8 cellular contexts compared by ENCODE assay signal in the genomic region with DNA sequence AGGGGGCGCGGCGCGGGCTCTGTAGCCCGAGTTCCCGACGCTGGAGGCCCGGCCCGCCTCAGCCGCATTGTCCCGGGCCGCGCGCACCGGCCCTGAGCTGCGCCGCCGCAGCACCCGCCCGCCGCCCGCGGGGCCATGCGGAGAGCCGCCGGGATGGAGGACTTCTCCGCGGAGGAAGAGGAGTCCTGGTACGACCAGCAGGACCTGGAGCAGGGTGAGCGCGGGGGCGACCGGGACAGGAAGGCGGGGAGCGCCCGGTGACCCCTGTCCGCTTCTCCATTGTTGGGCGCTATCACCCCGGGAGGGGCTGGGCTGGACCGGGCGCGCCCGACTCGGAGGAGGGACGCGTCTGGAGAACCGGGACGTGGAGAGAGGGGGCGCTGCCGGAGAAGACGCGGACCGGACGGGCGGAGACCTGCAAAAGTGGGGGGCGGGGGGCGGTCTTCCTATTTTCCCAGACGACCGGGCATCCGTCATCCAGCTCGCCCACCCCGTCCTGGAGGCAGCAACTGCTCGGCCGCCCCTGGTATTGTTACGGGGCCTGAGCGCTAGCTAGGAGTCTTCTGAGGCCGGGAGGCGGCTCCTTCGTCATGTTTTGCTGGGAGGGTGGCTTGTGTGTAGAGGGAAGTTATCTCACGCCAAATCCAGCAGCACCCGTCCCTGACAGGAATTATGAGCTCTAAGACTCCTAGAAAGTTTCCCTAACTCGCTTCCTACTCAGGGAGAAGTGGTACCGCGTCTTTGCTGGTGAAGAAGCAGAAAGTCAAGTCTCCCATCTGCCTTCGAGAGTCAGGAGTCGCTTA. TPM values are rescaled to one million over a fixed set of nuclear protein-coding genes. Genes with fewer than 3 reads are reported as not detected.
DNase-seq lines count a peak whose midpoint lies in the region; ATAC-seq, FAIRE-seq and TF ChIP-seq lines count a peak whose summit lies in the region.

No MANE protein-coding gene starts in this region.

- no peaks in the 10 kb centered on the region for H3K36me3 ChIP-seq in ACC112 (ENCODE audit: insufficient read depth, low read length)
- H3K36me3 ChIP-seq in breast epithelium = no peaks in the 10 kb centered on the region
- 0 out of 2 replicates have a peak, but pooled peaks cover under 1% of the 10 kb centered on the region for H3K36me3 ChIP-seq in iPS-20b (ENCODE audit: insufficient read depth, low read depth, low read length)

- H3K27me3 ChIP-seq in ACC112 (ENCODE audit: insufficient read depth, low read length) (no peaks in the 10 kb centered on the region), breast epithelium (no peaks in the 10 kb centered on the region), iPS-20b (ENCODE audit: insufficient read depth, low read length) (no peaks in the 10 kb centered on the region)

- DNase-seq in RCC 7860 (ENCODE audit: low spot score) (peak; percentile 44), breast epithelium (ENCODE audit: low spot score in 2 of 2) (peak; percentile 79 to 80), retina (peak; percentile 88), GM10266 (ENCODE audit: extremely low spot score) (no peak)

- intact Hi-C loops in breast epithelium (cut with DNase I; ENCODE audit: low total_unique reads) = loop anchor here (10.0 kb wide), 1 partner anchor 47 kb away; no protein-coding TSS in a partner anchor

- no peak for FAIRE-seq in RCC 7860 (lab: Jason Lieb, UNC)

- H3K9me3 ChIP-seq in breast epithelium (no peaks in the 10 kb centered on the region), iPS-20b (ENCODE audit: insufficient read depth, low read depth, low read length) (no peaks in the 10 kb centered on the region)

- H3K79me2 ChIP-seq in ACC112 (ENCODE audit: control insufficient read depth, insufficient read depth, low read length, unreplicated experiment) = peaks cover 28% of the 10 kb centered on the region

- peak overlapping the region; percentile 76; the same call in 1 of the 2 replicates for H3K9ac ChIP-seq in iPS-20b (ENCODE audit: low read depth, low read length)

- peak overlapping the region; percentile 80 for H3K4me3 ChIP-seq in ACC112 (ENCODE audit: low read depth, low read length)
- H3K4me3 ChIP-seq in GM12875 (ENCODE audit: low read depth, low read length) = peak overlapping the region; percentile 33
- H3K4me3 ChIP-seq in breast epithelium = peak overlapping the region; percentile 56 to 91 (median 77)
- peak overlapping the region; percentile 82 for H3K4me3 ChIP-seq in iPS-20b (ENCODE audit: low read length)

- H2AFZ ChIP-seq in ACC112 (ENCODE audit: low read length, unreplicated experiment) = peak overlapping the region; percentile 88

- peak; percentile 61 for TF ChIP-seq POLR2A in breast epithelium (IDR thresholded peaks at IDR 0.05)

- ATAC-seq in HG03066 (IDR thresholded peaks at IDR 0.05; ENCODE audit: low read depth, unreplicated experiment) = peak; percentile 27

- no peak for TF ChIP-seq CTCF in GM12875 (IDR thresholded peaks at IDR 0.05; ENCODE audit: borderline replicate concordance, insufficient read depth, low read depth, low read length)
- peak in 1 of 3 donors; percentile 26 for TF ChIP-seq CTCF in breast epithelium (IDR thresholded peaks at IDR 0.05)
- TF ChIP-seq CTCF in GM10266 (IDR thresholded peaks at IDR 0.05; ENCODE audit: control insufficient read depth, insufficient read depth, low read depth, missing control alignments) = no peak

- H3K27ac ChIP-seq in ACC112 (ENCODE audit: low read depth, low read length) (peak overlapping the region; percentile 74), breast epithelium (peak overlapping the region; percentile 92 to 95), iPS-20b (ENCODE audit: low read length) (no peak overlapping the region)

- H3K4me1 ChIP-seq in ACC112 (ENCODE audit: control insufficient read depth, insufficient read depth, low read length, unreplicated experiment) (peaks cover 15% of the 10 kb centered on the region), breast epithelium (peaks cover 0 to 5% of the 10 kb centered on the region in 2 donors), iPS-20b (ENCODE audit: insufficient read depth, low read length) (peaks cover 5% of the 10 kb centered on the region; the same call in 1 of the 2 replicates)

RNA-seq across cellular contexts. Expression of gene CDR2L, which starts 0.7 kb away (rescaled TPM):
- 10 to 100 TPM in 1 of 3 donors, 1 to 10 TPM in 2; 8.0 to 13.1 (median 9.2) TPM for total RNA-seq in breast epithelium

RNA-seq across cellular contexts. Expression of gene HID1, which starts 15.6 kb away (rescaled TPM):
- total RNA-seq in breast epithelium = 10 to 100 TPM in 2 of 3 donors, 1 to 10 TPM in 1; 6.1 to 46.5 (median 37.3) TPM

RNA-seq across cellular contexts. Expression of gene MRPL58, which starts 24.4 kb away (rescaled TPM):
- 10 to 100 TPM; 38.6 to 48.6 (median 44.6) TPM for total RNA-seq in breast epithelium

RNA-seq across cellular contexts. Expression of gene OTOP3, which starts 52.4 kb away (rescaled TPM):
- total RNA-seq in breast epithelium = not detected

RNA-seq across cellular contexts. Expression of gene ATP5PD, which starts 58.7 kb away (rescaled TPM):
- 100 to 1,000 TPM; 190 to 268 (median 222) TPM for total RNA-seq in breast epithelium
